11 cellular contexts compared by ENCODE assay signal in the genomic region with DNA sequence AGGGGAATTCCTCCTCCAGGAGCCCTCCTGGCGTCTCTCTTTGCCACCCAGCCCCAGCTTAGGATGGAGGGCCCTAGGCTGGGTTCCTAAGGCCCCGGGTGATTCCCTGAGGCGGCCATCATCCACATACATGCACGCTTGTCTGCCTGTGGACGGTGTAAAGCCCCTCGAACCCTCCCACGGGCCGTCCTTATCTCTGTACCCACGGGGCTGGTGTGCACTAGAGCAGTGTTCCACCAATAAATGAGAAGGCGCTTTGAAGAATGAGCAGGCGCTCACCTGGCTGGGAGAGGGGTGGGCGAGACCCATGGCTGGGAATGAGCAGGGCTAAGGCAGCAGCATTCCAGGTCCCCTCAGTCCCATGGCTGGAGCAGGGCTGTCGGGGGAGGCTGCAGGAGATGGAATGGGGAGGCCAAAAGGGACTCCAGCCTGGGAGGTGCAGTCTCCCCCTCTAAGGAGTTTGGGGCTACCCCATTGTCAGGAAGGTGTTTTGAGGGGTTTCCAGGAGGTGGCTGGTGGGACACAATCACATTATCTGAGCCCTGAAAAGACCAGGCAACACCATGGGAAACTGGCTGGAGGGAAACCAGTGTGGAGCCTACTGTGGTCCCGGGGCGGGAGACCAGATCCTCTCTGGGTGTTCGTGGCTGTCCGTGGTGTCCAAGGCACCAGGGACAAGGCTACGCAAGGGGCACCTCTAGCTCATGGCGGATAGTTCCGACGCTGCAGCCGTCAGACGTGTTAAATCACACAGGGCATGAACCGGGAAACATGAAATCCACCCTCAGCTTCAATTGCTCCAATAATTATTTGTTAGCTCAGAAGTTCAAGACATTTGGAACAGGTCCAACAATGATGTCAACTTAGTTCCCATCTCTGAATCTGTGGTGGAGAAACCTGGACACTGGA.
A peak's percentile ranks its signal among the peaks of the same experiment; 100 is the strongest.
DNase-seq lines count a peak whose midpoint lies in the region; ATAC-seq, FAIRE-seq and TF ChIP-seq lines count a peak whose summit lies in the region.
"Had no signal": no experiment of that assay in that cellular context is flagged by ENCODE, and none has a peak within 500 bp of the region (broad histone marks: within the 10 kb centered on the region; RNA-seq: fewer than 3 reads in every experiment).

No MANE protein-coding gene starts in this region.

- peaks cover 0 to 10% (median 5%) of the 10 kb centered on the region in 11 experiments; a peak in 7 of 22 replicates for H3K9me3 ChIP-seq in BLaER1 treated with 17β-estradiol and CSF1 and Interleukin-3, amounts not matched to agents 10 nM and 100 nM (replicated peaks in 1 of 11)
- H3K9me3 ChIP-seq in KOPT-K1 (ENCODE audit: insufficient read depth, low read length, poor library complexity, severe bottlenecking) (no peaks in the 10 kb centered on the region), HepG2 (ENCODE audit: low read length) (no peaks in the 10 kb centered on the region), breast epithelium (no peaks in the 10 kb centered on the region)

- TF ChIP-seq POLR2A in HepG2 (IDR thresholded peaks at IDR 0.05; ENCODE audit: insufficient read depth in 1 of 2, low read depth in 2 of 2, low read length in 2 of 2) (no peak), breast epithelium (IDR thresholded peaks at IDR 0.05) (no peak)

- H4K20me1 ChIP-seq in BLaER1 treated with 17β-estradiol and CSF1 and Interleukin-3, amounts not matched to agents 10 nM and 100 nM: no peaks in the 10 kb centered on the region
- H4K20me1 ChIP-seq in HepG2 (ENCODE audit: insufficient read depth, low read length): no peaks in the 10 kb centered on the region

- peaks cover 0 to 19% (median 6%) of the 10 kb centered on the region in 11 experiments; a peak in 6 of 22 replicates for H3K36me3 ChIP-seq in BLaER1 treated with 17β-estradiol and CSF1 and Interleukin-3, amounts not matched to agents 10 nM and 100 nM
- H3K36me3 ChIP-seq in KOPT-K1 (ENCODE audit: insufficient read depth, low read length) (peaks cover 8% of the 10 kb centered on the region; the same call in 1 of the 2 replicates), HepG2 (replicated peaks in 1 of 2; ENCODE audit: control insufficient read depth in 1 of 2, insufficient read depth in 2 of 2, low read length in 2 of 2) (no peaks in the 10 kb centered on the region; a peak in 1 of 5 replicates), breast epithelium (no peaks in the 10 kb centered on the region)

- no peak overlapping the region for H2AFZ ChIP-seq in HepG2 (ENCODE audit: low read length)

- no peaks in the 10 kb centered on the region for H3K27me3 ChIP-seq in BLaER1 treated with 17β-estradiol and CSF1 and Interleukin-3, amounts not matched to agents 10 nM and 100 nM
- H3K27me3 ChIP-seq in HepG2 (ENCODE audit: control insufficient read depth in 1 of 2, insufficient read depth in 2 of 2, low read length in 2 of 2) (no peaks in the 10 kb centered on the region), breast epithelium (no peaks in the 10 kb centered on the region)

- DNase-seq in astrocyte of the hippocampus (ENCODE audit: low read depth, low spot score) (peak; percentile 23), HepG2 (ENCODE audit: low spot score) (peak; percentile 71), breast epithelium (ENCODE audit: low spot score in 2 of 2) (no peak)
- DNase-seq: activated CD4-positive, alpha-beta T cell treated with anti-CD3 and anti-CD28 coated beads for 4 hours; SIG-M5 had no signal

- POLR2A ChIA-PET in HepG2 (lab: Yijun Ruan, JAX): interaction anchor here (2.2 to 2.4 kb wide), 2 partner anchors 15 to 63 kb away, joined by 13 to 17 read pairs; no protein-coding TSS in a partner anchor

- peaks cover 24 to 54% (median 34%) of the 10 kb centered on the region in 10 experiments for H3K4me1 ChIP-seq in BLaER1 treated with 17β-estradiol and CSF1 and Interleukin-3, amounts not matched to agents 10 nM and 100 nM
- H3K4me1 ChIP-seq in HepG2 (ENCODE audit: insufficient read depth, low read length) (peaks cover 55% of the 10 kb centered on the region), breast epithelium (no peaks in the 10 kb centered on the region)

- TF ChIP-seq CTCF in HepG2 (CRISPR knock-in tag; IDR thresholded peaks at IDR 0.05) (no peak), breast epithelium (IDR thresholded peaks at IDR 0.05) (no peak)

- TF ChIP-seq RAD21 in HepG2 (CRISPR knock-in tag; IDR thresholded peaks at IDR 0.05): no peak

- no peaks in the 10 kb centered on the region for H3K79me2 ChIP-seq in HepG2 (ENCODE audit: insufficient read depth, low read length)

- CTCF ChIA-PET in HepG2 (lab: Yijun Ruan, JAX; ENCODE audit: low intra/inter-chr PET ratio, low total read pairs): no interaction called here

- intact Hi-C loops in HepG2 (cut with micrococcal nuclease; ENCODE audit: unreplicated experiment): no loop called here
- intact Hi-C loops in breast epithelium (cut with DNase I; ENCODE audit: low total_unique reads): no loop called here

- H3K27ac ChIP-seq in BLaER1 treated with 17β-estradiol and CSF1 and Interleukin-3, amounts not matched to agents 10 nM and 100 nM: peak overlapping the region in 5 of 11 experiments; percentile 63 to 86 (median 82); a peak in 9 of 22 replicates
- H3K27ac ChIP-seq in KOPT-K1 (ENCODE audit: low read depth, low read length, poor library complexity, severe bottlenecking): peak overlapping the region; percentile 72
- no peak overlapping the region for H3K27ac ChIP-seq in HepG2 (ENCODE audit: extremely low read length, insufficient read depth, low read length)
- no peak overlapping the region for H3K27ac ChIP-seq in breast epithelium

- peak overlapping the region; percentile 60 to 97 (median 83); a peak in 20 of 22 replicates for H3K4me2 ChIP-seq in BLaER1 treated with 17β-estradiol and CSF1 and Interleukin-3, amounts not matched to agents 10 nM and 100 nM
- no peak overlapping the region for H3K4me2 ChIP-seq in HepG2 (ENCODE audit: low read depth, low read length)

- no peak overlapping the region for H3K4me3 ChIP-seq in BLaER1 treated with 17β-estradiol and CSF1 and Interleukin-3, amounts not matched to agents 10 nM and 100 nM
- H3K4me3 ChIP-seq in HepG2 (replicated peaks in 1 of 3; ENCODE audit: insufficient read depth in 1 of 3, low read depth in 2 of 3, low read length in 3 of 3) (no peak overlapping the region), breast epithelium (no peak overlapping the region)

- BruUV-seq in HepG2 (replicated peaks; lab: Mats Ljungman, UMichigan): no TSS peak

- in situ Hi-C loops in HepG2 (cut with HindIII; ENCODE audit: extremely low pct_ligation_motif_present, low pct_unique_long_range_greater_than_20kb): no loop called here

- TF ChIP-seq EP300 in HepG2 (IDR thresholded peaks at IDR 0.05; ENCODE audit: low read depth in 2 of 2, low read length in 2 of 2): no peak
- TF ChIP-seq EP300 in HepG2 (CRISPR knock-in tag; IDR thresholded peaks at IDR 0.05; ENCODE audit: borderline replicate concordance): no peak

- 85% methylated on average over 23 of the region's 24 CpGs for WGBS in HepG2 (ENCODE audit: low lambda C conversion rate)

- no peak for FAIRE-seq in HepG2 (lab: Jason Lieb, UNC)
- FAIRE-seq: islet of Langerhans had no signal

- no peak overlapping the region for H3K9ac ChIP-seq in BLaER1 treated with 17β-estradiol and CSF1 and Interleukin-3, amounts not matched to agents 10 nM and 100 nM
- no peak overlapping the region for H3K9ac ChIP-seq in HepG2 (ENCODE audit: insufficient read depth, low read depth, low read length)

- ATAC-seq in HepG2: no peak
- ATAC-seq in GM21423 (IDR thresholded peaks at IDR 0.05; ENCODE audit: unreplicated experiment): no peak
- ATAC-seq in GM19328 (IDR thresholded peaks at IDR 0.05; ENCODE audit: unreplicated experiment): no peak
- ATAC-seq in HG03521 (IDR thresholded peaks at IDR 0.05; ENCODE audit: unreplicated experiment): no peak

TF ChIP-seq in HepG2, 621 proteins besides CTCF, POLR2A, EP300 and RAD21 (continues in another document):
- TF ChIP-seq ZNF556 (CRISPR knock-in tag; IDR thresholded peaks at IDR 0.05; ENCODE audit: borderline replicate concordance) (no peak), ZNF557 (CRISPR knock-in tag; IDR thresholded peaks at IDR 0.05) (no peak), ZNF891 (CRISPR knock-in tag; IDR thresholded peaks at IDR 0.05) (peak; percentile 37; the same call in 1 of the 2 replicates), MAZ (IDR thresholded peaks at IDR 0.05; ENCODE audit: borderline replicate concordance, low read depth, low read length) (no peak), MAZ (CRISPR knock-in tag; IDR thresholded peaks at IDR 0.05; ENCODE audit: low read depth) (no peak), PCBP2 (optimal IDR thresholded peaks at IDR 0.05; ENCODE audit: low read depth, low read length, poor library complexity, severe bottlenecking) (no peak)
- TF ChIP-seq, protein P1, sequence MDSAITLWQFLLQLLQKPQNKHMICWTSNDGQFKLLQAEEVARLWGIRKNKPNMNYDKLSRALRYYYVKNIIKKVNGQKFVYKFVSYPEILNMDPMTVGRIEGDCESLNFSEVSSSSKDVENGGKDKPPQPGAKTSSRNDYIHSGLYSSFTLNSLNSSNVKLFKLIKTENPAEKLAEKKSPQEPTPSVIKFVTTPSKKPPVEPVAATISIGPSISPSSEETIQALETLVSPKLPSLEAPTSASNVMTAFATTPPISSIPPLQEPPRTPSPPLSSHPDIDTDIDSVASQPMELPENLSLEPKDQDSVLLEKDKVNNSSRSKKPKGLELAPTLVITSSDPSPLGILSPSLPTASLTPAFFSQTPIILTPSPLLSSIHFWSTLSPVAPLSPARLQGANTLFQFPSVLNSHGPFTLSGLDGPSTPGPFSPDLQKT (CRISPR knock-in tag; IDR thresholded peaks at IDR 0.05; ENCODE audit: borderline replicate concordance): no peak
- TF ChIP-seq, protein P2, sequence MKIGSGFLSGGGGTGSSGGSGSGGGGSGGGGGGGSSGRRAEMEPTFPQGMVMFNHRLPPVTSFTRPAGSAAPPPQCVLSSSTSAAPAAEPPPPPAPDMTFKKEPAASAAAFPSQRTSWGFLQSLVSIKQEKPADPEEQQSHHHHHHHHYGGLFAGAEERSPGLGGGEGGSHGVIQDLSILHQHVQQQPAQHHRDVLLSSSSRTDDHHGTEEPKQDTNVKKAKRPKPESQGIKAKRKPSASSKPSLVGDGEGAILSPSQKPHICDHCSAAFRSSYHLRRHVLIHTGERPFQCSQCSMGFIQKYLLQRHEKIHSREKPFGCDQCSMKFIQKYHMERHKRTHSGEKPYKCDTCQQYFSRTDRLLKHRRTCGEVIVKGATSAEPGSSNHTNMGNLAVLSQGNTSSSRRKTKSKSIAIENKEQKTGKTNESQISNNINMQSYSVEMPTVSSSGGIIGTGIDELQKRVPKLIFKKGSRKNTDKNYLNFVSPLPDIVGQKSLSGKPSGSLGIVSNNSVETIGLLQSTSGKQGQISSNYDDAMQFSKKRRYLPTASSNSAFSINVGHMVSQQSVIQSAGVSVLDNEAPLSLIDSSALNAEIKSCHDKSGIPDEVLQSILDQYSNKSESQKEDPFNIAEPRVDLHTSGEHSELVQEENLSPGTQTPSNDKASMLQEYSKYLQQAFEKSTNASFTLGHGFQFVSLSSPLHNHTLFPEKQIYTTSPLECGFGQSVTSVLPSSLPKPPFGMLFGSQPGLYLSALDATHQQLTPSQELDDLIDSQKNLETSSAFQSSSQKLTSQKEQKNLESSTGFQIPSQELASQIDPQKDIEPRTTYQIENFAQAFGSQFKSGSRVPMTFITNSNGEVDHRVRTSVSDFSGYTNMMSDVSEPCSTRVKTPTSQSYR (CRISPR knock-in tag; IDR thresholded peaks at IDR 0.05; ENCODE audit: borderline replicate concordance): no peak

Comparison
In these comparisons a context has a peak if more than half of its experiments do, and no peak if none do; other contexts are left out.
1. DNase-seq: peak in astrocyte of the hippocampus (single experiment) and HepG2 (single experiment); none in breast epithelium (0 of 2).